ENCODE assay signal across 17 cellular contexts in genomic region chr16:63337264-63337663, GRCh38.
DNase-seq lines count a peak whose midpoint lies in the region; ATAC-seq and TF ChIP-seq lines count a peak whose summit lies in the region.
"Had no signal": no experiment of that assay in that cellular context is flagged by ENCODE, and none has a peak within 500 bp of the region (broad histone marks: within the 10 kb centered on the region; RNA-seq: fewer than 3 reads in every experiment).

No MANE protein-coding gene starts in this region.

- H3K36me3 ChIP-seq in right atrium auricular region (no peaks in the 10 kb centered on the region), BLaER1 (no peaks in the 10 kb centered on the region)

- H3K4me1 ChIP-seq in right atrium auricular region (no peaks in the 10 kb centered on the region), BLaER1 (peaks cover 23% of the 10 kb centered on the region)
- H3K4me1 ChIP-seq: A549 had no signal

- H3K27me3 Mint-ChIP-seq in WTC11 (ENCODE audit: low read depth), result no peaks in the 10 kb centered on the region

- intact Hi-C loops in Right ventricle myocardium inferior (cut with DNase I), result no loop called here

- POLR2A ChIA-PET in WTC11 (lab: Charles Lee), result no interaction called here

- no peak overlapping the region for H3K27ac Mint-ChIP-seq in WTC11
- H3K27ac Mint-ChIP-seq: CD8-positive, alpha-beta T cell; H9 had no signal

- ATAC-seq in Right ventricle myocardium inferior (peak; percentile 57), WTC11 (peak; percentile 70), left lobe of liver (peak; percentile 88), GM19452 (IDR thresholded peaks at IDR 0.05; ENCODE audit: unreplicated experiment) (no peak), HG02623 (IDR thresholded peaks at IDR 0.05; ENCODE audit: unreplicated experiment) (no peak)
- ATAC-seq: A549; CD8-positive, alpha-beta T cell had no signal

- H3K27ac ChIP-seq in right atrium auricular region, result no peak overlapping the region
- H3K27ac ChIP-seq in BLaER1, result peak overlapping the region; percentile 45
- H3K27ac ChIP-seq: 22Rv1, A549 had no signal

- peaks cover 24% of the 10 kb centered on the region for H3K4me1 Mint-ChIP-seq in WTC11

- H3K4me3 ChIP-seq in right atrium auricular region, result no peak overlapping the region
- H3K4me3 ChIP-seq in BLaER1, result no peak overlapping the region
- H3K4me3 ChIP-seq: A549 had no signal

- no peak for TF ChIP-seq CTCF in right atrium auricular region (IDR thresholded peaks at IDR 0.05)
- no peak for TF ChIP-seq CTCF in WTC11 (IDR thresholded peaks at IDR 0.05)

- no peaks in the 10 kb centered on the region for H4K20me1 ChIP-seq in BLaER1

- H3K9ac ChIP-seq in BLaER1, result no peak overlapping the region

- H3K9me3 ChIP-seq in right atrium auricular region (no peaks in the 10 kb centered on the region), BLaER1 (0 out of 2 replicates have a peak, but pooled peaks cover 5% of the 10 kb centered on the region)
- H3K9me3 ChIP-seq: A549 had no signal

- H3K27me3 ChIP-seq in right atrium auricular region (no peaks in the 10 kb centered on the region), BLaER1 (no peaks in the 10 kb centered on the region)

- H3K9me3 Mint-ChIP-seq in WTC11, result peaks cover 16% of the 10 kb centered on the region

- peak overlapping the region; percentile 66 for H3K4me2 ChIP-seq in BLaER1
- H3K4me2 ChIP-seq: A549 had no signal

- H3K36me3 Mint-ChIP-seq in WTC11, result no peaks in the 10 kb centered on the region
- H3K36me3 Mint-ChIP-seq: CD8-positive, alpha-beta T cell had no signal

- no peak for DNase-seq in Right ventricle myocardium inferior (ENCODE audit: missing footprints)
- no peak for DNase-seq in right atrium auricular region (ENCODE audit: low spot score)
- DNase-seq in WTC11 (ENCODE audit: low spot score), result no peak
- peak; percentile 46 for DNase-seq in left lobe of liver (ENCODE audit: low spot score)
- DNase-seq in NCI-H1694 (lab: John Stamatoyannopoulos, UW), result no peak
- DNase-seq: AML-193; Calu3; CD8-positive, alpha-beta T cell; DMS79 treated with DMSO at 0.1 percent for 48 hours; GF-D8; GOT3; H9 had no signal

- CTCF ChIA-PET in WTC11 (lab: Charles Lee), result interaction anchor here (0.7 kb wide), 1 partner anchor 26 kb away, joined by 3 read pairs; no protein-coding TSS in a partner anchor

- no peak overlapping the region for H3K4me3 Mint-ChIP-seq in WTC11
- H3K4me3 Mint-ChIP-seq: CD8-positive, alpha-beta T cell; H9 had no signal

TF ChIP-seq in WTC11, 78 proteins besides CTCF, POLR2A, EP300 and RAD21 (continues in another document):
- no peak for TF ChIP-seq JAZF1 (CRISPR knock-in tag; IDR thresholded peaks at IDR 0.05)
- no peak for TF ChIP-seq PREB (CRISPR knock-in tag; IDR thresholded peaks at IDR 0.05; ENCODE audit: borderline replicate concordance)
- TF ChIP-seq CDX4 (CRISPR knock-in tag; IDR thresholded peaks at IDR 0.05; ENCODE audit: borderline replicate concordance), result no peak
- TF ChIP-seq MAX (CRISPR knock-in tag; IDR thresholded peaks at IDR 0.05), result no peak
- TF ChIP-seq ATF3 (CRISPR knock-in tag; conservative IDR thresholded peaks at IDR 0.05), result no peak
- no peak for TF ChIP-seq FOXP4 (CRISPR knock-in tag; IDR thresholded peaks at IDR 0.05)
- TF ChIP-seq HMGA2 (CRISPR knock-in tag; IDR thresholded peaks at IDR 0.05), result no peak
- TF ChIP-seq PRRX2 (CRISPR knock-in tag; IDR thresholded peaks at IDR 0.05), result no peak
- no peak for TF ChIP-seq NR1H2 (CRISPR knock-in tag; IDR thresholded peaks at IDR 0.05)
- no peak for TF ChIP-seq ZNF138 (CRISPR knock-in tag; conservative IDR thresholded peaks at IDR 0.05)
- TF ChIP-seq MYBL2 (CRISPR knock-in tag; IDR thresholded peaks at IDR 0.05), result no peak
- no peak for TF ChIP-seq ZBTB43 (CRISPR knock-in tag; IDR thresholded peaks at IDR 0.05)
- no peak for TF ChIP-seq USF1 (CRISPR knock-in tag; IDR thresholded peaks at IDR 0.05)
- TF ChIP-seq ARID4B (CRISPR knock-in tag; IDR thresholded peaks at IDR 0.05; ENCODE audit: borderline replicate concordance), result no peak

Comparison
In these comparisons a context has a peak if more than half of its experiments do, and no peak if none do; other contexts are left out.
1. ATAC-seq: peak in Right ventricle myocardium inferior (single experiment), WTC11 (single experiment) and left lobe of liver (single experiment); none in GM19452 (single experiment) and HG02623 (single experiment).